In genomic region chr20:39913274-39913673, GRCh38 we compare ENCODE assay signal across 26 cellular contexts.
A peak's percentile ranks its signal among the peaks of the same experiment; 100 is the strongest.
DNase-seq lines count a peak whose midpoint lies in the region; ATAC-seq, FAIRE-seq and TF ChIP-seq lines count a peak whose summit lies in the region.
"Had no signal": no experiment of that assay in that cellular context is flagged by ENCODE, and none has a peak within 500 bp of the region (broad histone marks: within the 10 kb centered on the region; RNA-seq: fewer than 3 reads in every experiment).

No MANE protein-coding gene starts in this region.

- H3K27ac ChIP-seq in HepG2 (ENCODE audit: extremely low read length, insufficient read depth, low read length) (no peak overlapping the region), right lobe of liver (no peak overlapping the region), keratinocyte (ENCODE audit: control insufficient read depth, insufficient read depth, low read length) (no peak overlapping the region)
- H3K27ac ChIP-seq: GM23248, Peyer's patch had no signal

- BruUV-seq in HepG2 (replicated peaks; lab: Mats Ljungman, UMichigan), result no TSS peak

- H3K4me2 ChIP-seq in HepG2 (ENCODE audit: low read depth, low read length), result no peak overlapping the region
- H3K4me2 ChIP-seq in keratinocyte (ENCODE audit: control insufficient read depth, extremely low read depth, insufficient read depth, low read depth, low read length), result no peak overlapping the region
- H3K4me2 ChIP-seq: SK-N-SH had no signal

- TF ChIP-seq CTCF in HepG2 (CRISPR knock-in tag; IDR thresholded peaks at IDR 0.05) (no peak), right lobe of liver (IDR thresholded peaks at IDR 0.05) (no peak), bronchial epithelial cell (IDR thresholded peaks at IDR 0.05; ENCODE audit: insufficient read depth, low read length, severe bottlenecking) (no peak), keratinocyte (optimal IDR thresholded peaks at IDR 0.05 in 1 of 3, IDR thresholded peaks at IDR 0.05 in 1 of 3, conservative IDR thresholded peaks at IDR 0.05 in 1 of 3; ENCODE audit: extremely low read depth in 1 of 3, insufficient read depth in 2 of 3, low read length in 3 of 3) (no peak)

- H2AFZ ChIP-seq in HepG2 (ENCODE audit: low read length), result no peak overlapping the region
- H2AFZ ChIP-seq in keratinocyte (ENCODE audit: control insufficient read depth, low read length), result no peak overlapping the region
- H2AFZ ChIP-seq: GM23248 had no signal

- H4K20me1 ChIP-seq in HepG2 (ENCODE audit: insufficient read depth, low read length) (no peaks in the 10 kb centered on the region), keratinocyte (ENCODE audit: control insufficient read depth, extremely low read depth, insufficient read depth, low read length) (no peaks in the 10 kb centered on the region)

- TF ChIP-seq EP300 in HepG2 (IDR thresholded peaks at IDR 0.05; ENCODE audit: low read depth in 2 of 2, low read length in 2 of 2), result no peak
- TF ChIP-seq EP300 in HepG2 (CRISPR knock-in tag; IDR thresholded peaks at IDR 0.05; ENCODE audit: borderline replicate concordance), result no peak

- no peak for TF ChIP-seq RAD21 in HepG2 (CRISPR knock-in tag; IDR thresholded peaks at IDR 0.05)

- 11% methylated on average over 2 of the region's 3 CpGs for WGBS in HepG2 (ENCODE audit: low lambda C conversion rate)
- WGBS in right lobe of liver (ENCODE audit: insufficient coverage, low coverage, low lambda C conversion rate, missing lambda C conversion rate), result 43% methylated on average over 3 of the region's 3 CpGs

- CTCF ChIA-PET in HepG2 (lab: Yijun Ruan, JAX; ENCODE audit: low intra/inter-chr PET ratio, low total read pairs), result no interaction called here

- no peak for DNase-seq in HepG2 (ENCODE audit: low spot score)
- no peak for DNase-seq in right lobe of liver
- DNase-seq in bronchial epithelial cell (ENCODE audit: low read depth), result peak; percentile 58
- no peak for DNase-seq in keratinocyte (ENCODE audit: low read depth, low spot score)
- DNase-seq in NCI-H1930 (lab: John Stamatoyannopoulos, UW), result no peak
- no peak for DNase-seq in UCSD-AML1 (lab: John Stamatoyannopoulos, UW; ENCODE audit: unreplicated experiment)
- no peak for DNase-seq in NK-92 (lab: John Stamatoyannopoulos, UW; ENCODE audit: unreplicated experiment)
- DNase-seq: 8988T, ACHN, BE2C, Calu3, DND-41, GM23248, H7, NCI-H1092, NCI-H1417 treated with DMSO at 0.1 percent for 48 hours, NCI-H187 treated with DMSO at 0.1 percent for 48 hours, NCI-H2107, NCI-H446, NCI-H526, OCI-M1, Peyer's patch, SK-N-SH, SW 1271 had no signal

- FAIRE-seq in HepG2 (lab: Jason Lieb, UNC) (no peak), bronchial epithelial cell (lab: Jason Lieb, UNC) (no peak), keratinocyte (lab: Jason Lieb, UNC) (peak; percentile 76)
- FAIRE-seq: GM18507 had no signal

- dilution Hi-C loops in keratinocyte (cut with MboI; ENCODE audit: extremely low pct_ligation_motif_present, low sequenced_read_pairs), result no loop called here

- in situ Hi-C loops in HepG2 (cut with HindIII; ENCODE audit: extremely low pct_ligation_motif_present, low pct_unique_long_range_greater_than_20kb), result no loop called here

- ATAC-seq in HepG2 (no peak), right lobe of liver (no peak), HG02884 (IDR thresholded peaks at IDR 0.05; ENCODE audit: unreplicated experiment) (no peak)

- no peaks in the 10 kb centered on the region for H3K79me2 ChIP-seq in HepG2 (ENCODE audit: insufficient read depth, low read length)
- H3K79me2 ChIP-seq in keratinocyte (ENCODE audit: control insufficient read depth, insufficient read depth, low read length), result no peaks in the 10 kb centered on the region

- H3K36me3 ChIP-seq in HepG2 (replicated peaks in 1 of 2; ENCODE audit: control insufficient read depth in 1 of 2, insufficient read depth in 2 of 2, low read length in 2 of 2) (no peaks in the 10 kb centered on the region), right lobe of liver (no peaks in the 10 kb centered on the region), bronchial epithelial cell (ENCODE audit: control insufficient read depth, insufficient read depth, low read length) (no peaks in the 10 kb centered on the region), keratinocyte (ENCODE audit: control insufficient read depth in 2 of 2, extremely low read depth in 1 of 2, insufficient read depth in 2 of 2, low read length in 2 of 2) (no peaks in the 10 kb centered on the region)
- H3K36me3 ChIP-seq: BE2C, Peyer's patch had no signal

- TF ChIP-seq POLR2A in HepG2 (IDR thresholded peaks at IDR 0.05; ENCODE audit: insufficient read depth in 1 of 2, low read depth in 2 of 2, low read length in 2 of 2) (no peak), right lobe of liver (IDR thresholded peaks at IDR 0.05) (no peak)

- H3K9me1 ChIP-seq in keratinocyte (ENCODE audit: control insufficient read depth, extremely low read depth, insufficient read depth, low read length), result no peaks in the 10 kb centered on the region

- POLR2A ChIA-PET in HepG2 (lab: Yijun Ruan, JAX), result no interaction called here

- intact Hi-C loops in HepG2 (cut with micrococcal nuclease; ENCODE audit: unreplicated experiment), result no loop called here
- intact Hi-C loops in right lobe of liver (cut with DNase I), result no loop called here

- no peak overlapping the region for H3K4me3 ChIP-seq in HepG2 (replicated peaks in 1 of 3; ENCODE audit: insufficient read depth in 1 of 3, low read depth in 2 of 3, low read length in 3 of 3)
- no peak overlapping the region for H3K4me3 ChIP-seq in right lobe of liver
- H3K4me3 ChIP-seq in bronchial epithelial cell (ENCODE audit: low read depth, low read length), result no peak overlapping the region
- H3K4me3 ChIP-seq in keratinocyte (ENCODE audit: control insufficient read depth in 2 of 3, extremely low read depth in 1 of 3, insufficient read depth in 2 of 3, low read depth in 1 of 3, low read length in 3 of 3), result no peak overlapping the region
- H3K4me3 ChIP-seq: GM23248, Peyer's patch had no signal

- H3K9ac ChIP-seq in HepG2 (ENCODE audit: insufficient read depth, low read depth, low read length), result no peak overlapping the region
- no peak overlapping the region for H3K9ac ChIP-seq in keratinocyte (ENCODE audit: control insufficient read depth, extremely low read depth, insufficient read depth, low read length)
- H3K9ac ChIP-seq: GM23248, SK-N-SH had no signal

- H3K27me3 ChIP-seq in HepG2 (ENCODE audit: control insufficient read depth in 1 of 2, insufficient read depth in 2 of 2, low read length in 2 of 2) (no peaks in the 10 kb centered on the region), right lobe of liver (no peaks in the 10 kb centered on the region), bronchial epithelial cell (ENCODE audit: control insufficient read depth, insufficient read depth, low read length) (no peaks in the 10 kb centered on the region), keratinocyte (ENCODE audit: control insufficient read depth, extremely low read depth, insufficient read depth, low read length) (no peaks in the 10 kb centered on the region)
- H3K27me3 ChIP-seq: BE2C, Peyer's patch had no signal

- H3K9me3 ChIP-seq in HepG2 (ENCODE audit: low read length) (peaks cover 99% of the 10 kb centered on the region), right lobe of liver (no peaks in the 10 kb centered on the region), keratinocyte (ENCODE audit: control insufficient read depth, low read depth, low read length) (no peaks in the 10 kb centered on the region)
- H3K9me3 ChIP-seq: BE2C, Peyer's patch, SK-N-SH had no signal

- H3K4me1 ChIP-seq in HepG2 (ENCODE audit: insufficient read depth, low read length) (no peaks in the 10 kb centered on the region), right lobe of liver (no peaks in the 10 kb centered on the region), keratinocyte (ENCODE audit: control insufficient read depth, extremely low read depth, insufficient read depth, low read length) (no peaks in the 10 kb centered on the region)
- H3K4me1 ChIP-seq: BE2C, Peyer's patch had no signal

TF ChIP-seq in HepG2, 621 proteins besides CTCF, POLR2A, EP300 and RAD21:
- no peak for TF ChIP-seq ZNF10 (CRISPR knock-in tag; IDR thresholded peaks at IDR 0.05; ENCODE audit: borderline replicate concordance, low read depth)
- TF ChIP-seq ATF7 (IDR thresholded peaks at IDR 0.05), result peak; percentile 54; the same call in 1 of the 2 replicates
- TF ChIP-seq ATF7 (CRISPR knock-in tag; IDR thresholded peaks at IDR 0.05), result no peak
